In the genomic region with DNA sequence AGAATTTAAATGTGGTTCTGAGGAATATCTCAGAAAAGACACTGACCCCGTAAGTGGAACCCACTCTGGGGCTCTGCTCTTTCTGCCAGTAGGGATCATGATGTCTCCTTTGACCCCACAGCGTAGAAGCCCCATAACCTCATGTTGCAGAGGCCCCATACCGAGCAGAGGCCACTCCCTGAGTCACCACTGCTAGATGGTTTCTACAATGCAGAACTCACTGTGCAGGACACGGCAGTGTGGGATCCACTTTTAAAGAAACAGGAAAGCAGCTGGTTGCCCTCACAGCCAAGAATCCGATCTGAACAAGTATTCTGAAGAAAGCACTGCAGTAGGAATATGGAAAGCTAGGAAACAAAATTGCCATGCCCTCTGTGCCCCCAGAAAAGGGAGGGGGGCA, we compare ENCODE assay signal across 16 cellular contexts. TPM values are rescaled to one million over a fixed set of nuclear protein-coding genes. Genes with fewer than 3 reads are reported as not detected.
DNase-seq lines count a peak whose midpoint lies in the region; ATAC-seq, FAIRE-seq and TF ChIP-seq lines count a peak whose summit lies in the region.
"Had no signal": no experiment of that assay in that cellular context is flagged by ENCODE, and none has a peak within 500 bp of the region (broad histone marks: within the 10 kb centered on the region; RNA-seq: fewer than 3 reads in every experiment).

No MANE protein-coding gene starts in this region.

- H3K79me2 ChIP-seq in keratinocyte (ENCODE audit: control insufficient read depth, insufficient read depth, low read length), result peaks cover 89% of the 10 kb centered on the region

- H3K9ac ChIP-seq in keratinocyte (ENCODE audit: control insufficient read depth, extremely low read depth, insufficient read depth, low read length), result peak overlapping the region; percentile 24

- H3K27me3 Mint-ChIP-seq in activated naive CD8-positive, alpha-beta T cell, result no peaks in the 10 kb centered on the region
- H3K27me3 Mint-ChIP-seq: activated B cell treated with CpG ODN at 0.5 μM for 24 hours; central memory CD8-positive, alpha-beta T cell had no signal

- ATAC-seq in left cardiac atrium, result no peak
- ATAC-seq: K562 had no signal

- H3K4me2 ChIP-seq in keratinocyte (ENCODE audit: control insufficient read depth, extremely low read depth, insufficient read depth, low read depth, low read length), result peak overlapping the region; percentile 89

- FAIRE-seq in keratinocyte (lab: Jason Lieb, UNC), result peak; percentile 20
- FAIRE-seq: K562 had no signal

- peaks cover 59% of the 10 kb centered on the region for H3K4me1 Mint-ChIP-seq in activated naive CD8-positive, alpha-beta T cell (ENCODE audit: low read depth)

- TF ChIP-seq CTCF in AG10803 (conservative IDR thresholded peaks at IDR 0.05; ENCODE audit: low read length) (no peak), keratinocyte (optimal IDR thresholded peaks at IDR 0.05 in 1 of 3, IDR thresholded peaks at IDR 0.05 in 1 of 3, conservative IDR thresholded peaks at IDR 0.05 in 1 of 3; ENCODE audit: extremely low read depth in 1 of 3, insufficient read depth in 2 of 3, low read length in 3 of 3) (no peak)

- peak; percentile 53 for DNase-seq in AG10803 (ENCODE audit: low read depth)
- DNase-seq in GM03348 (ENCODE audit: low spot score), result peak; percentile 40
- no peak for DNase-seq in keratinocyte (ENCODE audit: low read depth, low spot score)
- DNase-seq in H4 (ENCODE audit: low spot score), result no peak
- no peak for DNase-seq in left cardiac atrium
- DNase-seq in NK-92 treated with Interleukin-12 subunit alpha and Interleukin-12 subunit beta, amount 100 ng/mL, for 24 hours (lab: John Stamatoyannopoulos, UW), result no peak
- DNase-seq in NCI-H2171 (lab: John Stamatoyannopoulos, UW), result no peak
- DNase-seq: activated B cell treated with CpG ODN at 0.5 μM for 24 hours; NCI-H2029 treated with DMSO at 0.1 percent for 48 hours; NCI-H82; posterior cingulate gyrus; stimulated activated naive CD4-positive, alpha-beta T cell treated with Interleukin-2 at 50 U/mL for 16 hours had no signal

- H3K27me3 ChIP-seq in keratinocyte (ENCODE audit: control insufficient read depth, extremely low read depth, insufficient read depth, low read length), result no peaks in the 10 kb centered on the region

- no peaks in the 10 kb centered on the region for H3K9me3 ChIP-seq in keratinocyte (ENCODE audit: control insufficient read depth, low read depth, low read length)

- peaks cover 9% of the 10 kb centered on the region for H3K9me1 ChIP-seq in keratinocyte (ENCODE audit: control insufficient read depth, extremely low read depth, insufficient read depth, low read length)

- no peaks in the 10 kb centered on the region for H3K9me3 Mint-ChIP-seq in activated naive CD8-positive, alpha-beta T cell (ENCODE audit: low read depth)
- H3K9me3 Mint-ChIP-seq: activated B cell treated with CpG ODN at 0.5 μM for 24 hours; activated T-helper 2 cell treated with anti-CD3 and anti-CD28 coated beads, Interferon-gamma antibody, Interleukin-2, Interleukin-4, amounts not matched to agents 10 μg/mL and 5 μg/mL and 100 μg/mL, durations not matched to agents 14 hours and 24 hours and 36 hours; central memory CD8-positive, alpha-beta T cell had no signal

- peak overlapping the region; percentile 29 for H3K4me3 ChIP-seq in AG10803 (ENCODE audit: low read length)
- peak overlapping the region; percentile 26 to 90 (median 36) for H3K4me3 ChIP-seq in keratinocyte (ENCODE audit: control insufficient read depth in 2 of 3, extremely low read depth in 1 of 3, insufficient read depth in 2 of 3, low read depth in 1 of 3, low read length in 3 of 3)
- H3K4me3 ChIP-seq: K562 had no signal

- H3K4me3 Mint-ChIP-seq in activated naive CD8-positive, alpha-beta T cell, result peak overlapping the region; percentile 93
- H3K4me3 Mint-ChIP-seq: activated B cell treated with CpG ODN at 0.5 μM for 24 hours; central memory CD8-positive, alpha-beta T cell had no signal

- peak overlapping the region; percentile 10 for H3K27ac ChIP-seq in keratinocyte (ENCODE audit: control insufficient read depth, insufficient read depth, low read length)

- H3K36me3 ChIP-seq in keratinocyte (ENCODE audit: control insufficient read depth in 2 of 2, extremely low read depth in 1 of 2, insufficient read depth in 2 of 2, low read length in 2 of 2), result peaks cover 3 to 49% of the 10 kb centered on the region in 2 experiments

- peaks cover 18% of the 10 kb centered on the region for H4K20me1 ChIP-seq in keratinocyte (ENCODE audit: control insufficient read depth, extremely low read depth, insufficient read depth, low read length)

- intact Hi-C loops in left cardiac atrium (cut with DNase I), result no loop called here

- dilution Hi-C loops in keratinocyte (cut with MboI; ENCODE audit: extremely low pct_ligation_motif_present, low sequenced_read_pairs), result no loop called here

- peaks cover 8% of the 10 kb centered on the region for H3K36me3 Mint-ChIP-seq in activated naive CD8-positive, alpha-beta T cell

- H3K4me1 ChIP-seq in keratinocyte (ENCODE audit: control insufficient read depth, extremely low read depth, insufficient read depth, low read length), result peaks cover 76% of the 10 kb centered on the region

- H2AFZ ChIP-seq in keratinocyte (ENCODE audit: control insufficient read depth, low read length), result no peak overlapping the region

- peak overlapping the region; percentile 41 for H3K27ac Mint-ChIP-seq in activated naive CD8-positive, alpha-beta T cell
- H3K27ac Mint-ChIP-seq: activated B cell treated with CpG ODN at 0.5 μM for 24 hours; activated T-helper 2 cell treated with anti-CD3 and anti-CD28 coated beads, Interferon-gamma antibody, Interleukin-2, Interleukin-4, amounts not matched to agents 10 μg/mL and 5 μg/mL and 100 μg/mL, durations not matched to agents 14 hours and 24 hours and 36 hours had no signal

RNA-seq across cellular contexts. Expression of a gene that starts 4.2 kb away (rescaled TPM):
- polyA plus RNA-seq in keratinocyte, result 36.1 to 73.7 TPM (median 41.5 TPM) in 3 replicates
- 29.0 TPM for polyA plus RNA-seq in keratinocyte (2011; ENCODE audit: low read depth)
- polyA plus RNA-seq in keratinocyte (2011; cell fraction: cytosol; rRNA removed), result 29.0 and 29.6 TPM in 2 replicates
- polyA plus RNA-seq in keratinocyte (2011; cell fraction: nucleus; rRNA removed), result 217 and 223 TPM in 2 replicates
- polyA plus RNA-seq in keratinocyte (2012; ENCODE audit: low replicate concordance), result 51.2 and 86.6 TPM in 2 replicates
- 78.9 to 264 TPM (median 111 TPM) in 3 replicates for polyA minus RNA-seq in keratinocyte
- 71.4 TPM for polyA minus RNA-seq in keratinocyte (2011; cell fraction: cytosol; rRNA and poly(A)+ RNA removed)
- 301 and 398 TPM in 2 replicates for polyA minus RNA-seq in keratinocyte (2011; cell fraction: nucleus; rRNA and poly(A)+ RNA removed)
- total RNA-seq in H4 (2014; rRNA removed; shearing (Covaris generic)), result 8.6 and 13.4 TPM in 2 replicates
- 10 to 100 TPM; 11.8 to 38.6 TPM for total RNA-seq in left cardiac atrium

Comparison
In these comparisons a context has a peak if more than half of its experiments do, and no peak if none do; other contexts are left out.
1. DNase-seq: peak in AG10803 (single experiment) and GM03348 (single experiment); none in keratinocyte (single experiment), H4 (single experiment), left cardiac atrium (single experiment), NK-92 treated with Interleukin-12 subunit alpha and Interleukin-12 subunit beta, amount 100 ng/mL, for 24 hours (single experiment) and NCI-H2171 (single experiment).